ENCODE assay signal across 11 cellular contexts in genomic region chr15:83323296-83323711, GRCh38. TPM values are rescaled to one million over a fixed set of nuclear protein-coding genes. Genes with fewer than 3 reads are reported as not detected.
A peak's percentile ranks its signal among the peaks of the same experiment; 100 is the strongest.
DNase-seq lines count a peak whose midpoint lies in the region; ATAC-seq and TF ChIP-seq lines count a peak whose summit lies in the region.
"Had no signal": no experiment of that assay in that cellular context is flagged by ENCODE, and none has a peak within 500 bp of the region (broad histone marks: within the 10 kb centered on the region; RNA-seq: fewer than 3 reads in every experiment).

No MANE protein-coding gene starts in this region.

- in situ Hi-C loops in IMR-90 (cut with MboI; ENCODE audit: low sequenced_read_pairs) = no loop called here

- CTCF ChIA-PET in IMR-90 (lab: Yijun Ruan, JAX) = interaction anchor here (0.6 kb wide), 1 partner anchor 52 kb away, joined by 4 read pairs; no protein-coding TSS in a partner anchor

- WGBS in IMR-90 (ENCODE audit: extremely low coverage in 2 of 2, insufficient read length in 1 of 2), 2 experiments = 10% methylated on average over 2 of the region's 9 CpGs; no CpG with 5 or more reads in 1 of the 2 experiments
- WGBS in endodermal cell (ENCODE audit: insufficient coverage in 1 of 2, insufficient read length in 1 of 2), 2 experiments = 94 to 95% methylated on average over 7 to 9 of the region's 9 CpGs
- 18 to 27% methylated on average over 7 to 9 of the region's 9 CpGs for WGBS in tibial nerve, 2 donors

- H4K91ac ChIP-seq in IMR-90 (ENCODE audit: insufficient read depth, low read depth, low read length) = no peak overlapping the region

- H3K4me1 Mint-ChIP-seq in nephron = peaks cover 17% of the 10 kb centered on the region
- peaks cover 12% of the 10 kb centered on the region for H3K4me1 Mint-ChIP-seq in endodermal cell
- H3K4me1 Mint-ChIP-seq: central memory CD8-positive, alpha-beta T cell had no signal

- no peak overlapping the region for H3K9ac ChIP-seq in IMR-90 (ENCODE audit: low read depth, low read length)
- no peak overlapping the region for H3K9ac ChIP-seq in endodermal cell (ENCODE audit: extremely low read depth, low read length, poor library complexity, severe bottlenecking)

- H4K5ac ChIP-seq in IMR-90 (ENCODE audit: low read depth, low read length) = no peak overlapping the region

- dilution Hi-C loops in IMR-90 (cut with HindIII; ENCODE audit: low sequenced_read_pairs, unreplicated experiment) = no loop called here

- no peak overlapping the region for H2BK120ac ChIP-seq in IMR-90 (ENCODE audit: low read depth, low read length)

- no peaks in the 10 kb centered on the region for H3K9me1 ChIP-seq in IMR-90 (ENCODE audit: insufficient read depth, low read length)

- no peak overlapping the region for H3K14ac ChIP-seq in IMR-90 (replicated peaks; ENCODE audit: low read depth, low read length)

- H3K18ac ChIP-seq in IMR-90 (ENCODE audit: low read depth, low read length) = no peak overlapping the region

- POLR2A ChIA-PET in IMR-90 (lab: Charles Lee; ENCODE audit: unreplicated experiment) = no interaction called here

- H3K27me3 Mint-ChIP-seq in nephron (ENCODE audit: low read depth) (peaks cover 6% of the 10 kb centered on the region), endodermal cell (ENCODE audit: insufficient read depth) (peaks cover 3% of the 10 kb centered on the region)

- H3K36me3 Mint-ChIP-seq in nephron (ENCODE audit: low read depth) = no peaks in the 10 kb centered on the region
- no peaks in the 10 kb centered on the region for H3K36me3 Mint-ChIP-seq in endodermal cell (ENCODE audit: low read depth)

- no peak overlapping the region for H2BK5ac ChIP-seq in IMR-90 (ENCODE audit: low read depth, low read length, poor library complexity, severe bottlenecking)

- H3K4me3 Mint-ChIP-seq in nephron = no peak overlapping the region
- no peak overlapping the region for H3K4me3 Mint-ChIP-seq in endodermal cell
- H3K4me3 Mint-ChIP-seq: central memory CD8-positive, alpha-beta T cell had no signal

- no peaks in the 10 kb centered on the region for H3K27me3 ChIP-seq in IMR-90 (ENCODE audit: control insufficient read depth, insufficient read depth, low read length)
- H3K27me3 ChIP-seq in uterus = no peaks in the 10 kb centered on the region
- no peaks in the 10 kb centered on the region for H3K27me3 ChIP-seq in endodermal cell (ENCODE audit: control insufficient read depth, insufficient read depth, low read length, poor library complexity, severe bottlenecking)
- H3K27me3 ChIP-seq in tibial nerve = peaks cover 0 to 3% of the 10 kb centered on the region in 2 donors

- H2BK15ac ChIP-seq in IMR-90 (ENCODE audit: low read depth, low read length) = no peak overlapping the region

- H3K4me2 ChIP-seq in IMR-90 (ENCODE audit: low read depth, low read length) = no peak overlapping the region

- TF ChIP-seq RAD21 in IMR-90 (IDR thresholded peaks at IDR 0.05; ENCODE audit: low read length) = no peak

- no TSS peak for BruUV-seq in IMR-90 (replicated peaks; lab: Mats Ljungman, UMichigan)

- no peaks in the 10 kb centered on the region for H4K20me1 ChIP-seq in IMR-90 (ENCODE audit: insufficient read depth, low read length)

- no peak overlapping the region for H2BK20ac ChIP-seq in IMR-90 (ENCODE audit: low read depth, low read length)

- H3K4me3 ChIP-seq in IMR-90 (ENCODE audit: insufficient read depth, low read depth, low read length) (no peak overlapping the region), uterus (no peak overlapping the region), endodermal cell (ENCODE audit: low read length) (no peak overlapping the region), tibial nerve (no peak overlapping the region)
- H3K4me3 ChIP-seq: psoas muscle had no signal

- no peak for TF ChIP-seq CTCF in IMR-90 (conservative IDR thresholded peaks at IDR 0.05; ENCODE audit: low read depth, low read length)
- no peak for TF ChIP-seq CTCF in nephron (IDR thresholded peaks at IDR 0.05; ENCODE audit: unreplicated experiment in 3 of 3)
- TF ChIP-seq CTCF in uterus (IDR thresholded peaks at IDR 0.05) = no peak
- no peak for TF ChIP-seq CTCF in endodermal cell (conservative IDR thresholded peaks at IDR 0.05)
- TF ChIP-seq CTCF in tibial nerve (IDR thresholded peaks at IDR 0.05) = no peak

- ATAC-seq in IMR-90 (ENCODE audit: low read depth) (peak; percentile 87), HG03432 (IDR thresholded peaks at IDR 0.05; ENCODE audit: unreplicated experiment) (no peak)
- ATAC-seq: psoas muscle had no signal

- TF ChIP-seq POLR2A in IMR-90 (IDR thresholded peaks at IDR 0.05; ENCODE audit: low read depth, low read length) = no peak
- TF ChIP-seq POLR2A in uterus (IDR thresholded peaks at IDR 0.05) = no peak
- no peak for TF ChIP-seq POLR2A in tibial nerve (IDR thresholded peaks at IDR 0.05)

- no peak overlapping the region for H2AK9ac ChIP-seq in IMR-90 (replicated peaks; ENCODE audit: low read depth, low read length, poor library complexity)

- H3K27ac Mint-ChIP-seq in nephron (peak overlapping the region in 2 of 3 experiments; percentile 20 to 62), endodermal cell (no peak overlapping the region)

- H3K9me3 Mint-ChIP-seq in nephron (no peaks in the 10 kb centered on the region), endodermal cell (no peaks in the 10 kb centered on the region)
- H3K9me3 Mint-ChIP-seq: central memory CD8-positive, alpha-beta T cell had no signal

- peak overlapping the region; percentile 28 for H2AFZ ChIP-seq in IMR-90 (replicated peaks; ENCODE audit: low read length, poor library complexity)

- H3K4ac ChIP-seq in IMR-90 (ENCODE audit: low read depth, low read length) = no peak overlapping the region

- H3K56ac ChIP-seq in IMR-90 (ENCODE audit: extremely low read depth, insufficient read depth, low read length) = no peak overlapping the region

- TF ChIP-seq EP300 in tibial nerve (IDR thresholded peaks at IDR 0.05) = no peak

- H3K23ac ChIP-seq in IMR-90 (ENCODE audit: low read depth, low read length) = no peak overlapping the region

- H3K36me3 ChIP-seq in IMR-90 (ENCODE audit: control insufficient read depth, insufficient read depth, low read length) = no peaks in the 10 kb centered on the region
- H3K36me3 ChIP-seq in uterus = no peaks in the 10 kb centered on the region
- no peaks in the 10 kb centered on the region for H3K36me3 ChIP-seq in endodermal cell (ENCODE audit: control insufficient read depth, insufficient read depth, low read length)
- no peaks in the 10 kb centered on the region for H3K36me3 ChIP-seq in tibial nerve

- H3K27ac ChIP-seq in IMR-90 (ENCODE audit: insufficient read depth, low read length) = no peak overlapping the region
- peak overlapping the region; percentile 91 for H3K27ac ChIP-seq in epithelial cell of prostate
- H3K27ac ChIP-seq in uterus = no peak overlapping the region
- H3K27ac ChIP-seq in endodermal cell (ENCODE audit: low read depth, low read length) = no peak overlapping the region
- no peak overlapping the region for H3K27ac ChIP-seq in tibial nerve
- H3K27ac ChIP-seq: psoas muscle had no signal

- H3K79me1 ChIP-seq in IMR-90 (ENCODE audit: low read depth in 1 of 2, low read length in 2 of 2) = no peaks in the 10 kb centered on the region

- H2AK5ac ChIP-seq in IMR-90 (ENCODE audit: low read depth, low read length) = no peak overlapping the region

- intact Hi-C loops in IMR-90 (cut with micrococcal nuclease) = loop anchor here (5.0 kb wide), 1 partner anchor 36 kb away; no protein-coding TSS in a partner anchor
- intact Hi-C loops in uterus (cut with DNase I; ENCODE audit: low total_unique reads) = no loop called here

- no peak overlapping the region for H4K8ac ChIP-seq in IMR-90 (ENCODE audit: low read depth in 2 of 2, low read length in 2 of 2)

- H3K4me1 ChIP-seq in IMR-90 (ENCODE audit: control insufficient read depth, insufficient read depth, low read length) = no peaks in the 10 kb centered on the region
- no peaks in the 10 kb centered on the region for H3K4me1 ChIP-seq in uterus
- H3K4me1 ChIP-seq in endodermal cell (ENCODE audit: control insufficient read depth, insufficient read depth, low read length) = peaks cover 8% of the 10 kb centered on the region
- no peaks in the 10 kb centered on the region for H3K4me1 ChIP-seq in tibial nerve
- H3K4me1 ChIP-seq: psoas muscle had no signal

- DNase-seq in Ammon's horn (ENCODE audit: low spot score) (peak; percentile 5), IMR-90 (peak; percentile 98), epithelial cell of prostate (ENCODE audit: low read depth, low spot score) (peak; percentile 93), uterus (no peak), endodermal cell (no peak), tibial nerve (ENCODE audit: low spot score in 2 of 2) (no peak)
- DNase-seq: COR-L47, psoas muscle had no signal

- H3K9me3 ChIP-seq in IMR-90 (ENCODE audit: control insufficient read depth, insufficient read depth, low read length) (no peaks in the 10 kb centered on the region), uterus (no peaks in the 10 kb centered on the region), endodermal cell (ENCODE audit: control insufficient read depth, low read length) (no peaks in the 10 kb centered on the region), tibial nerve (peaks cover 0 to 7% (median 0%) of the 10 kb centered on the region in 4 donors)
- H3K9me3 ChIP-seq: psoas muscle had no signal

TF ChIP-seq in IMR-90, 13 proteins besides CTCF, POLR2A, EP300 and RAD21 (continues in another document):
- peak; percentile 52; the same call in 1 of the 2 replicates for TF ChIP-seq FOS (IDR thresholded peaks at IDR 0.05; ENCODE audit: low read depth, low read length)
- 0 out of 2 replicates have a peak, but pooled peaks have one; percentile 0 for TF ChIP-seq CEBPB (IDR thresholded peaks at IDR 0.05; ENCODE audit: low read depth, low read length)
- no peak for TF ChIP-seq RCOR1 (IDR thresholded peaks at IDR 0.05; ENCODE audit: insufficient replicate concordance, low read length)
- no peak for TF ChIP-seq CHD1 (IDR thresholded peaks at IDR 0.05; ENCODE audit: low read depth, low read length)
- TF ChIP-seq MAFK (IDR thresholded peaks at IDR 0.05; ENCODE audit: low read depth, low read length) = peak; percentile 68

RNA-seq across cellular contexts. Expression of gene BNC1, which starts 38.8 kb away (rescaled TPM):
- total RNA-seq in IMR-90 (2012; rRNA removed) (0.28 and 0.54 TPM in 2 replicates), uterus (1 to 10 TPM in 1 of 4 donors, under 1 TPM in 2, not detected in 1; 0.49 to 2.1 (median 0.59) TPM), endodermal cell (not detected), tibial nerve (1 to 10 TPM in 1 of 4 donors, under 1 TPM in 2, not detected in 1; under 0.01 to 1.4 (median 0.21) TPM)
- 0.34 and 0.38 TPM in 2 replicates for polyA plus RNA-seq in IMR-90 (2012; rRNA removed)
- 0.20 and 0.21 TPM in 2 replicates for polyA plus RNA-seq in IMR-90 (2012; cell fraction: cytosol; rRNA removed)
- 0.33 and 1.1 TPM in 2 replicates for polyA plus RNA-seq in IMR-90 (2012; cell fraction: nucleus; rRNA removed; ENCODE audit: low replicate concordance)
- polyA plus RNA-seq in endodermal cell (2013, experiment 1 of 2) = 0.32 TPM
- polyA plus RNA-seq in endodermal cell (2013, experiment 2 of 2) = 0.41 TPM

Comparison
In these comparisons a context has a peak if more than half of its experiments do, and no peak if none do; other contexts are left out.
1. DNase-seq: peak in Ammon's horn (single experiment), IMR-90 (single experiment) and epithelial cell of prostate (single experiment); none in uterus (0 of 2), endodermal cell (single experiment) and tibial nerve (0 of 2).